ENCODE assay signal across 1 cellular context in the genomic region with DNA sequence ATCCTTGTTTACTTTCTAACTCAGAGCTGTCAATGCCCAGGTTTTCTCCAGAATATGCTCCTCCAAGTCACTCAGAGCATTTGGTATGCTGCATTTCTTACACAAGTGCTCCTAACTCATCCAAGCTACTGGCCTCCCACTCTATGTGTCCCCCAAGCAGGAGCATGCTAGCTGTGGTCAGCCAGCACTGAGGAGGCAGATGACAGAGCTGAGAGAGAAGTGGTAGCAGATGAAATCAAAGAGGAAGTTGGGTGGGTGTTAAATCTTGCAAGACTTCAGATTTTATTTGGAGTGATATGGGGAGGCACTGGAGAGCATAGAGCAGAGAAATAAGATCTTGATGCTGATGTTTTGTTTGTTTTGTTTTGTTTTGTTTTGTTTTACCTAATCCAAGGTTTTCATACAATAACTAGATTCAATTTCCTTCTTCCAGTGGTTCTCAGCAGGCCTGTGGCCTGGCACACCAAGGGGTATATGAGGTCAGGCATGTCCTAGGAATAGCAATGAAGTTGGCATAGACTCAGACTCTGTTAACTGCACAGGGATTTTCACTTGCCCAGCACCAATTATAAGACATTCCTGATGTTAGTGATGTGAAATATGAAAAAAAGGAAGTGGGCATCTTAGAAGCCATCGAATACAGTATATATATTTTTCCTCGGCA.
TF ChIP-seq lines count a peak whose summit lies in the region.

No MANE protein-coding gene starts in this region.

TF ChIP-seq in GM23338, 12 proteins besides CTCF, POLR2A, EP300 and RAD21 (continued from another document):
- TF ChIP-seq ZNF462 (CRISPR knock-in tag; IDR thresholded peaks at IDR 0.05), result no peak
- TF ChIP-seq, protein P1, sequence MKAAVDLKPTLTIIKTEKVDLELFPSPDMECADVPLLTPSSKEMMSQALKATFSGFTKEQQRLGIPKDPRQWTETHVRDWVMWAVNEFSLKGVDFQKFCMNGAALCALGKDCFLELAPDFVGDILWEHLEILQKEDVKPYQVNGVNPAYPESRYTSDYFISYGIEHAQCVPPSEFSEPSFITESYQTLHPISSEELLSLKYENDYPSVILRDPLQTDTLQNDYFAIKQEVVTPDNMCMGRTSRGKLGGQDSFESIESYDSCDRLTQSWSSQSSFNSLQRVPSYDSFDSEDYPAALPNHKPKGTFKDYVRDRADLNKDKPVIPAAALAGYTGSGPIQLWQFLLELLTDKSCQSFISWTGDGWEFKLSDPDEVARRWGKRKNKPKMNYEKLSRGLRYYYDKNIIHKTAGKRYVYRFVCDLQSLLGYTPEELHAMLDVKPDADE (IDR thresholded peaks at IDR 0.05), result no peak
- no peak for TF ChIP-seq POLR2AphosphoS5 (IDR thresholded peaks at IDR 0.05; ENCODE audit: low read depth)
- TF ChIP-seq CREB1 (CRISPR knock-in tag; IDR thresholded peaks at IDR 0.05; ENCODE audit: low read depth), result no peak
- TF ChIP-seq EZH2phosphoT487 (IDR thresholded peaks at IDR 0.05; ENCODE audit: unreplicated experiment), result no peak
- TF ChIP-seq ZNF114 (CRISPR knock-in tag; IDR thresholded peaks at IDR 0.05), result no peak
